ENCODE assay signal across 9 cellular contexts in the genomic region with DNA sequence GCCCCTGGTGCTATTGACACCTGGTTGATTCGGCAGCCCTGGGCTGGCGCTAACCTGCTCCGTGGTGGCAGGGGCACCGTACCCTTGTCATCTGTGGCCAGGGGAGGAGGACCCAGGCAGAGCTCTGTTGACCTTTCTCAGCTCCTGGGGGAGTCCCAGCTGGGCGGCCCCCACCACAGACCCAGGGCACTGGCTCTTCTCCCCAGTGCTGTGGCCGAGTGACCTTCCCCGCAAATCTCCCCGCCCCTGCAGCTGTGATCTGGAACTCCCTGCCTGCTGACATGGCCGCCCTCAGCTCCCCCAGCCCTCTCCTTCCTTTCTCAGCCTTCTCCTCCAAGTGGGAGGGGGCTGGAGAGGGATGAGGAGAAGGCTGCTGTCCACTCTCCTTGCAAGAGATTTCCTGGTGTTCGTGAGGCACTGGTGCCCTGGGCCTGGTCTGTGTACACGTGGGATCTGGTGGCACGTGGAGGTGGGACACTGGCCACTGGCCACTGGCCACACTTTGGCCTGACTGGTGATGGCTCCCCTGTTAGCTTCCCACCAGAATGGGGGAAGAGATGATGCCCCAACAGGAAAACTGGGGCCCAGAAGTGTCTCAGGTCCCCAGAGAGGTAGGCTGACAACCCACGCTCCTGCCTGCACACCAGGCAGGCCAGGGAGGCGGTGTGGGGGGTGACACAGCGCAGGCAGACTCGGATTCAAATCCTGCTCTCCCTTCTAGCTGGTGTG. TPM values are rescaled to one million over a fixed set of nuclear protein-coding genes. Genes with fewer than 3 reads are reported as not detected.
DNase-seq lines count a peak whose midpoint lies in the region; TF ChIP-seq lines count a peak whose summit lies in the region.
"Had no signal": no experiment of that assay in that cellular context is flagged by ENCODE, and none has a peak within 500 bp of the region (broad histone marks: within the 10 kb centered on the region; RNA-seq: fewer than 3 reads in every experiment).

No MANE protein-coding gene starts in this region.

- intact Hi-C loops in vagina (cut with DNase I) = no loop called here

- H3K36me3 ChIP-seq in mesendoderm (ENCODE audit: control insufficient read depth, insufficient read depth, low read length) (no peaks in the 10 kb centered on the region), vagina (no peaks in the 10 kb centered on the region)

- no peak overlapping the region for H2BK15ac ChIP-seq in mesendoderm (replicated peaks; ENCODE audit: low read depth)

- no peak overlapping the region for H4K8ac ChIP-seq in mesendoderm (ENCODE audit: low read depth, low read length)

- H3K9me3 ChIP-seq in vagina = no peaks in the 10 kb centered on the region

- no peak for TF ChIP-seq POLR2A in vagina (IDR thresholded peaks at IDR 0.05)

- no peaks in the 10 kb centered on the region for H3K27me3 ChIP-seq in mesendoderm (ENCODE audit: insufficient read depth, low read length, poor library complexity)
- no peaks in the 10 kb centered on the region for H3K27me3 ChIP-seq in vagina

- H3K4ac ChIP-seq in mesendoderm (ENCODE audit: low read depth, low read length) = no peak overlapping the region

- H4K5ac ChIP-seq in mesendoderm (ENCODE audit: low read length) = no peak overlapping the region

- no peak overlapping the region for H3K4me2 ChIP-seq in mesendoderm (ENCODE audit: low read length)

- H2BK120ac ChIP-seq in mesendoderm (ENCODE audit: low read depth, low read length) = no peak overlapping the region

- H3K56ac ChIP-seq in mesendoderm (ENCODE audit: low read length) = no peak overlapping the region

- peak overlapping the region; percentile 63 for H3K27ac ChIP-seq in adipose tissue (ENCODE audit: low read depth, low read length)
- H3K27ac ChIP-seq in mesendoderm (ENCODE audit: low read depth, low read length) = no peak overlapping the region
- peak overlapping the region; percentile 85 for H3K27ac ChIP-seq in vagina

- H3K23ac ChIP-seq in mesendoderm (ENCODE audit: low read length) = no peak overlapping the region

- DNase-seq in stimulated activated CD4-positive, alpha-beta T cell treated with anti-CD3 and anti-CD28 coated beads, Interleukin-4, amount 100 ng/mL, for 1 hour = peak; percentile 40
- DNase-seq in stimulated activated CD4-positive, alpha-beta T cell treated with anti-CD3 and anti-CD28 coated beads, Interleukin-12 subunit alpha, Interleukin-12 subunit beta, amount 100 ng/mL, for 4 hours = no peak
- DNase-seq in mesendoderm = peak; percentile 37
- DNase-seq in vagina (ENCODE audit: extremely low spot score in 2 of 2) = no peak
- no peak for DNase-seq in pons (ENCODE audit: low spot score)
- no peak for DNase-seq in GDM1 (lab: John Stamatoyannopoulos, UW)
- DNase-seq in COR-L47 (lab: John Stamatoyannopoulos, UW) = no peak

- WGBS in adipose tissue, 3 donors = 68 to 86% (median 69%) methylated on average over 15 to 16 of the region's 16 CpGs
- no CpG with 5 or more reads among the region's 16 CpGs for WGBS in mesendoderm (ENCODE audit: extremely low coverage, insufficient coverage, low lambda C conversion rate)

- no peak overlapping the region for H2BK5ac ChIP-seq in mesendoderm (ENCODE audit: low read length)

- H3K79me1 ChIP-seq in mesendoderm (ENCODE audit: low read length) = no peaks in the 10 kb centered on the region

- H3K4me1 ChIP-seq in mesendoderm (ENCODE audit: control insufficient read depth, low read depth, low read length) (peaks cover 2% of the 10 kb centered on the region), vagina (peaks cover 59% of the 10 kb centered on the region)

- no peaks in the 10 kb centered on the region for H3K79me2 ChIP-seq in mesendoderm (ENCODE audit: control insufficient read depth, insufficient read depth, low read length)

- no peak overlapping the region for H3K4me3 ChIP-seq in mesendoderm (ENCODE audit: low read length)
- H3K4me3 ChIP-seq in vagina = no peak overlapping the region

- no peak overlapping the region for H3K9ac ChIP-seq in mesendoderm (ENCODE audit: low read length)

- H2AK5ac ChIP-seq in mesendoderm (ENCODE audit: low read length) = no peak overlapping the region

- TF ChIP-seq CTCF in vagina (IDR thresholded peaks at IDR 0.05) = no peak

- no peak overlapping the region for H3K18ac ChIP-seq in mesendoderm (ENCODE audit: low read length)

RNA-seq across cellular contexts. Expression of a gene that starts 8.2 kb away (rescaled TPM):
- 10 to 100 TPM in 2 of 3 donors, 1 to 10 TPM in 1; 3.1 to 35.5 (median 27.5) TPM for polyA plus RNA-seq in adipose tissue
- polyA plus RNA-seq in mesendoderm (2013, experiment 1 of 2) = 3.0 TPM
- 3.6 TPM for polyA plus RNA-seq in mesendoderm (2013, experiment 2 of 2)
- total RNA-seq in vagina = 22.1 TPM

RNA-seq across cellular contexts. Expression of a gene that starts 32.0 kb away (rescaled TPM):
- under 1 TPM in 2 of 3 donors, not detected in 1; 0.05 to 0.07 TPM for polyA plus RNA-seq in adipose tissue
- polyA plus RNA-seq in mesendoderm (2013, experiment 1 of 2) = not detected
- polyA plus RNA-seq in mesendoderm (2013, experiment 2 of 2) = not detected
- total RNA-seq in vagina = not detected
- total RNA-seq: glomerular endothelial cell had no signal

Comparison
In these comparisons a context has a peak if more than half of its experiments do, and no peak if none do; other contexts are left out.
1. DNase-seq: peak in stimulated activated CD4-positive, alpha-beta T cell treated with anti-CD3 and anti-CD28 coated beads, Interleukin-4, amount 100 ng/mL, for 1 hour (single experiment) and mesendoderm (single experiment); none in stimulated activated CD4-positive, alpha-beta T cell treated with anti-CD3 and anti-CD28 coated beads, Interleukin-12 subunit alpha, Interleukin-12 subunit beta, amount 100 ng/mL, for 4 hours (single experiment), vagina (0 of 2), pons (single experiment), GDM1 (single experiment) and COR-L47 (single experiment).